In the genomic region with DNA sequence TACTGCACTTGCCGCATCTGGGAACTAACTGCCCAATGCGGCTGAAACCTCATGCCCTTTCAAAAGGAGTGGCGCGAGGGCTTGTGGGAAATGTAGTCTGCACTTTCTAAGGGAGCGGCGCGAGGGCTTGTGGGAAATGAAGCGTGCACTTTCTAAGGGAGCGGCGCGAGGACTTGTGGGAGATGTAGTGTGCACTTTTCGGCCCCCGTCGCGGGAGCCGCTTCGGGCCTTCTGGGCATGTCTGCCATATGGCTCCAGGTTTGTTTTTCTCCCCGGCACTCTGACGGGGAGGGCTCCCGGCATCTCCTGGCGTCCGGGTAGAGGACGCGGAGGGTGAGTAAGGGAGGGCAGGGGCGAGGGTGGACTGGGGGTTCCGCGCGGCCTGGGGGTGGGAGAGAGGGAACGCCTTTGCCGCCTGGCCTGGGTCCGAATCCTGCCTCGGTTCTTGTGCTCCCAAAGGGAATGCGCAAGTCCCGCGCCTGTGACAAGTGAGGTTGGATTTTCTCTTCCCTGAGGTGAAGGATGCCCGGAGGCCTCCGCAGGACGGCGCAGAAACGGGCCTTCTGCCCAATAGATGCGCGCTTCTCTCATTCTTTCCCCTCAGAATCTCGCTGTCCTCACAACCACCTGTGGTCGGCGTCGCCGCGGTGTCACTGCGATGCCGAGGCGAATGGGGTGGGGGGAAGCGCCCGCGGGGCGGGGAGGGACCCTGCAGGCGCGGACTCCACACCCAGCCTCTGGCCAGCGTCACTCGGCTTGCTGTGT, we compare ENCODE assay signal across 8 cellular contexts. TPM values are rescaled to one million over a fixed set of nuclear protein-coding genes. Genes with fewer than 3 reads are reported as not detected.
A peak's percentile ranks its signal among the peaks of the same experiment; 100 is the strongest.
DNase-seq lines count a peak whose midpoint lies in the region; ATAC-seq and TF ChIP-seq lines count a peak whose summit lies in the region.

A gene (plus strand): TSS at position 180 of the 765 bp plus-strand sequence. CDS start 2,281 bp downstream, outside the sequence.

- peaks cover 0 to 20% (median 4%) of the 10 kb centered on the region in 3 donors for H3K4me1 ChIP-seq in gastroesophageal sphincter

- no peak for TF ChIP-seq EP300 in gastroesophageal sphincter (IDR thresholded peaks at IDR 0.05)

- H3K27ac Mint-ChIP-seq in activated naive CD4-positive, alpha-beta T cell treated with anti-CD3 and anti-CD28 coated beads for 36 hours: peak within 1 kb of the TSS; percentile 87

- peak; percentile 97 for ATAC-seq in gastroesophageal sphincter

- peak within 1 kb of the TSS; percentile 81 to 93 (median 91) for H3K27ac ChIP-seq in gastroesophageal sphincter

- no peak for TF ChIP-seq CTCF in HFF-Myc (IDR thresholded peaks at IDR 0.05; ENCODE audit: low read depth, low read length, missing control alignments)
- TF ChIP-seq CTCF in gastroesophageal sphincter (IDR thresholded peaks at IDR 0.05): peak in 2 of 4 experiments; percentile 14 to 17

- peak; percentile 91 for DNase-seq in GM03348 (ENCODE audit: low spot score)
- peak; percentile 91 for DNase-seq in HFF-Myc (ENCODE audit: extremely low read depth, low read depth)
- DNase-seq in NAMALWA (ENCODE audit: low spot score): peak; percentile 97
- peak; percentile 93 for DNase-seq in SK-N-DZ (ENCODE audit: low spot score)
- DNase-seq in activated naive CD4-positive, alpha-beta T cell treated with anti-CD3 and anti-CD28 coated beads for 36 hours: peak; percentile 95
- DNase-seq in non-pigmented ciliary epithelial cell (ENCODE audit: low read depth): peak; percentile 92
- DNase-seq in superior temporal gyrus (ENCODE audit: extremely low spot score): peak; percentile 100

- peaks cover 0 to 5% (median 0%) of the 10 kb centered on the region in 3 donors for H3K9me3 ChIP-seq in gastroesophageal sphincter

- no peaks in the 10 kb centered on the region for H3K27me3 ChIP-seq in gastroesophageal sphincter

- peaks cover 33% of the 10 kb centered on the region for H3K4me1 Mint-ChIP-seq in activated naive CD4-positive, alpha-beta T cell treated with anti-CD3 and anti-CD28 coated beads for 36 hours (ENCODE audit: low read depth)

- peaks cover 8% of the 10 kb centered on the region for H3K9me3 Mint-ChIP-seq in activated naive CD4-positive, alpha-beta T cell treated with anti-CD3 and anti-CD28 coated beads for 36 hours

- CTCF ChIA-PET in activated naive CD4-positive, alpha-beta T cell treated with anti-CD3 and anti-CD28 coated beads for 36 hours (lab: Charles Lee): interaction anchor here (0.6 to 1.9 kb wide), 4 partner anchors 82 to 280 kb away, joined by 3 to 9 read pairs (median 6); a partner anchor contains a TSS

- H3K27me3 Mint-ChIP-seq in activated naive CD4-positive, alpha-beta T cell treated with anti-CD3 and anti-CD28 coated beads for 36 hours (ENCODE audit: low read depth): no peaks in the 10 kb centered on the region

- H3K4me3 Mint-ChIP-seq in activated naive CD4-positive, alpha-beta T cell treated with anti-CD3 and anti-CD28 coated beads for 36 hours: peak within 1 kb of the TSS; percentile 85

- H3K36me3 ChIP-seq in gastroesophageal sphincter: peaks cover under 1 to 38% of the 10 kb centered on the region in 2 donors

- intact Hi-C loops in activated naive CD4-positive, alpha-beta T cell treated with anti-CD3 and anti-CD28 coated beads for 36 hours (cut with micrococcal nuclease): loop anchor here (1.0 to 5.0 kb wide), 2 partner anchors 118 to 308 kb away; a partner anchor contains a TSS

- peak in 1 of 2 donors; percentile 39 for TF ChIP-seq POLR2A in gastroesophageal sphincter (IDR thresholded peaks at IDR 0.05)

- H3K36me3 Mint-ChIP-seq in activated naive CD4-positive, alpha-beta T cell treated with anti-CD3 and anti-CD28 coated beads for 36 hours (ENCODE audit: low read depth): peaks cover 44% of the 10 kb centered on the region

- peak within 1 kb of the TSS; percentile 81 for H3K4me3 ChIP-seq in HFF-Myc (replicated peaks; ENCODE audit: low read depth, low read length)
- peak within 1 kb of the TSS; percentile 79 to 91 for H3K4me3 ChIP-seq in gastroesophageal sphincter

- WGBS in gastroesophageal sphincter (ENCODE audit: low coverage in 1 of 2), 2 donors: 0% methylated on average over 5 of the region's 59 CpGs; no CpG with 5 or more reads in 1 of the 2 donors

RNA-seq across cellular contexts. Expression of the gene that starts here (rescaled TPM):
- 7.7 and 23.2 TPM in 2 replicates for polyA plus RNA-seq in SK-N-DZ (2014; cell fraction: cytosol; rRNA removed)
- 24.5 and 31.9 TPM in 2 replicates for polyA plus RNA-seq in SK-N-DZ (2014; cell fraction: nucleus; rRNA removed)
- 10 to 100 TPM; 15.5 to 18.8 TPM for total RNA-seq in activated naive CD4-positive, alpha-beta T cell treated with anti-CD3 and anti-CD28 coated beads for 36 hours
- total RNA-seq in gastroesophageal sphincter: 10 to 100 TPM; 15.3 to 30.6 (median 22.5) TPM

Comparison
In these comparisons a context has a peak if more than half of its experiments do, and no peak if none do; other contexts are left out.
1. Peak in every context shown above with its lines: DNase-seq, ATAC-seq, H3K4me3 ChIP-seq and H3K27ac ChIP-seq.